Comparison of ENCODE assay signal across 1 cellular context in genomic region chr3:5006755-5007202, GRCh38.
TF ChIP-seq lines count a peak whose summit lies in the region.

No MANE protein-coding gene starts in this region.

TF ChIP-seq in IMR-90, 13 proteins besides CTCF, POLR2A, EP300 and RAD21 (continued from another document):
- TF ChIP-seq ELK1 (IDR thresholded peaks at IDR 0.05; ENCODE audit: borderline replicate concordance, low read depth, low read length) (no peak), BHLHE40 (IDR thresholded peaks at IDR 0.05; ENCODE audit: low read depth, low read length) (no peak)
